ENCODE assay signal across 13 cellular contexts in genomic region chr13:23707674-23708073, GRCh38.
DNase-seq lines count a peak whose midpoint lies in the region; ATAC-seq and TF ChIP-seq lines count a peak whose summit lies in the region.
"Had no signal": no experiment of that assay in that cellular context is flagged by ENCODE, and none has a peak within 500 bp of the region (broad histone marks: within the 10 kb centered on the region; RNA-seq: fewer than 3 reads in every experiment).

No MANE protein-coding gene starts in this region.

- TF ChIP-seq CTCF in epithelial cell of esophagus (IDR thresholded peaks at IDR 0.05; ENCODE audit: insufficient read depth, low read depth, low read length, missing control alignments) = peak; percentile 50
- no peak for TF ChIP-seq CTCF in omental fat pad (IDR thresholded peaks at IDR 0.05)

- no peak for ATAC-seq in GM19455 (IDR thresholded peaks at IDR 0.05; ENCODE audit: unreplicated experiment)
- ATAC-seq in omental fat pad (ENCODE audit: low FRiP score) = no peak

- DNase-seq in SIG-M5 treated with dmso at 0.1 percent for 504 hours (lab: John Stamatoyannopoulos, UW; ENCODE audit: unreplicated experiment) (peak; percentile 3), SIG-M5 (lab: John Stamatoyannopoulos, UW) (no peak), NCI-H748 treated with DMSO at 0.1 percent for 48 hours (lab: John Stamatoyannopoulos, UW) (peak; percentile 35), epithelial cell of esophagus (ENCODE audit: low read depth) (peak; percentile 59), pulmonary artery endothelial cell (ENCODE audit: low read depth, low spot score) (peak; percentile 8), omental fat pad (ENCODE audit: low spot score) (no peak)
- DNase-seq in stimulated activated naive CD4-positive, alpha-beta T cell (lab: John Stamatoyannopoulos, UW) = no peak
- DNase-seq: activated CD4-positive, CD25-positive, alpha-beta regulatory T cell; caudate nucleus; NCI-H2171; transverse colon had no signal

- no peak overlapping the region for H3K4me3 ChIP-seq in epithelial cell of esophagus (ENCODE audit: low read length)
- H3K4me3 ChIP-seq: lung, transverse colon had no signal

Comparison
In these comparisons a context has a peak if more than half of its experiments do, and no peak if none do; other contexts are left out.
1. DNase-seq: peak in SIG-M5 treated with dmso at 0.1 percent for 504 hours (single experiment), NCI-H748 treated with DMSO at 0.1 percent for 48 hours (single experiment), epithelial cell of esophagus (single experiment) and pulmonary artery endothelial cell (single experiment); none in SIG-M5 (single experiment), omental fat pad (single experiment) and stimulated activated naive CD4-positive, alpha-beta T cell (0 of 6).